ENCODE assay signal across 10 cellular contexts in genomic region chr9:137190315-137190853, GRCh38. TPM values are rescaled to one million over a fixed set of nuclear protein-coding genes. Genes with fewer than 3 reads are reported as not detected.
A peak's percentile ranks its signal among the peaks of the same experiment; 100 is the strongest.
DNase-seq lines count a peak whose midpoint lies in the region; ATAC-seq, FAIRE-seq and TF ChIP-seq lines count a peak whose summit lies in the region.
"Had no signal": no experiment of that assay in that cellular context is flagged by ENCODE, and none has a peak within 500 bp of the region (broad histone marks: within the 10 kb centered on the region; RNA-seq: fewer than 3 reads in every experiment).

No MANE protein-coding gene starts in this region.

- H3K36me3 ChIP-seq in suprapubic skin = peaks cover 35% of the 10 kb centered on the region

- H3K27ac ChIP-seq in suprapubic skin = peak overlapping the region; percentile 97

- H3K27me3 ChIP-seq in suprapubic skin = no peaks in the 10 kb centered on the region

- no peak for TF ChIP-seq EP300 in suprapubic skin (IDR thresholded peaks at IDR 0.05)

- H3K9me3 ChIP-seq in suprapubic skin = no peaks in the 10 kb centered on the region

- peak overlapping the region; percentile 76 for H3K27ac Mint-ChIP-seq in activated T-cell treated with anti-CD3 and anti-CD28 coated beads, Interleukin-2, amount 50 U/mL, for 72 hours
- peak overlapping the region; percentile 61 for H3K27ac Mint-ChIP-seq in activated CD4-positive, alpha-beta memory T cell treated with anti-CD3 and anti-CD28 coated beads, Interleukin-2, amount 10 ng/mL, durations not matched to agents 7 days and 5 days
- H3K27ac Mint-ChIP-seq in glutamatergic neuron (ENCODE audit: unreplicated experiment) = no peak overlapping the region

- CTCF ChIA-PET in activated CD4-positive, alpha-beta memory T cell treated with anti-CD3 and anti-CD28 coated beads, Interleukin-2, amount 10 ng/mL, durations not matched to agents 7 days and 5 days (lab: Charles Lee) = interaction anchor here (1.5 to 2.8 kb wide), 3 partner anchors 14 to 36 kb away, joined by 6 to 12 read pairs (median 11); partner anchors contain the start of genes RNF208 and RNF224

- no peak for ATAC-seq in activated T-cell treated with anti-CD3 and anti-CD28 coated beads, Interleukin-2, amount 50 U/mL, for 72 hours (replicated peaks in 1 of 2)
- ATAC-seq: Right ventricle myocardium inferior had no signal

- POLR2A ChIA-PET in activated CD4-positive, alpha-beta memory T cell treated with anti-CD3 and anti-CD28 coated beads, Interleukin-2, amount 10 ng/mL, durations not matched to agents 7 days and 5 days (lab: Charles Lee) = interaction anchor here (1.8 kb wide), 1 partner anchor 95 kb away, joined by 8 read pairs; no protein-coding TSS in a partner anchor

- no peak for DNase-seq in activated T-cell treated with anti-CD3 and anti-CD28 coated beads, Interleukin-2, amount 50 U/mL, for 72 hours
- DNase-seq in activated T-cell treated with anti-CD3 and anti-CD28 coated beads, Interleukin-2, amount 50 U/mL, for 48 hours = no peak
- DNase-seq in activated CD4-positive, alpha-beta memory T cell treated with anti-CD3 and anti-CD28 coated beads, Interleukin-2, amount 10 ng/mL, durations not matched to agents 7 days and 5 days = no peak
- DNase-seq in glutamatergic neuron (no peak), suprapubic skin (ENCODE audit: low spot score in 2 of 2) (no peak), urothelium cell line (ENCODE audit: low spot score) (no peak), activated gamma-delta T cell (lab: John Stamatoyannopoulos, UW) (no peak)
- DNase-seq in activated CD4-positive, CD25-positive, alpha-beta regulatory T cell (lab: John Stamatoyannopoulos, UW) = no peak
- DNase-seq: amygdala had no signal

- peaks cover 42% of the 10 kb centered on the region for H3K4me1 Mint-ChIP-seq in activated T-cell treated with anti-CD3 and anti-CD28 coated beads, Interleukin-2, amount 50 U/mL, for 72 hours (ENCODE audit: low read depth)
- peaks cover 38% of the 10 kb centered on the region for H3K4me1 Mint-ChIP-seq in activated CD4-positive, alpha-beta memory T cell treated with anti-CD3 and anti-CD28 coated beads, Interleukin-2, amount 10 ng/mL, durations not matched to agents 7 days and 5 days
- H3K4me1 Mint-ChIP-seq in glutamatergic neuron (ENCODE audit: low read depth, unreplicated experiment) = peaks cover 4% of the 10 kb centered on the region

- H3K4me1 ChIP-seq in suprapubic skin = peaks cover 59% of the 10 kb centered on the region

- TF ChIP-seq CTCF in glutamatergic neuron (IDR thresholded peaks at IDR 0.05; ENCODE audit: partially characterized antibody, unreplicated experiment) (no peak), suprapubic skin (IDR thresholded peaks at IDR 0.05) (no peak)

- peak overlapping the region; percentile 94 for H3K4me3 ChIP-seq in suprapubic skin

- no peak for FAIRE-seq in urothelium cell line (lab: Jason Lieb, UNC)

- H3K36me3 Mint-ChIP-seq in activated T-cell treated with anti-CD3 and anti-CD28 coated beads, Interleukin-2, amount 50 U/mL, for 72 hours (ENCODE audit: insufficient read depth in 2 of 2) = peaks cover 0 to 3% of the 10 kb centered on the region in 2 donors
- peaks cover 18% of the 10 kb centered on the region for H3K36me3 Mint-ChIP-seq in activated CD4-positive, alpha-beta memory T cell treated with anti-CD3 and anti-CD28 coated beads, Interleukin-2, amount 10 ng/mL, durations not matched to agents 7 days and 5 days (ENCODE audit: low read depth)
- H3K36me3 Mint-ChIP-seq in glutamatergic neuron (ENCODE audit: unreplicated experiment) = no peaks in the 10 kb centered on the region

- no peaks in the 10 kb centered on the region for H3K27me3 Mint-ChIP-seq in activated T-cell treated with anti-CD3 and anti-CD28 coated beads, Interleukin-2, amount 50 U/mL, for 72 hours (ENCODE audit: low read depth)
- H3K27me3 Mint-ChIP-seq in activated CD4-positive, alpha-beta memory T cell treated with anti-CD3 and anti-CD28 coated beads, Interleukin-2, amount 10 ng/mL, durations not matched to agents 7 days and 5 days = no peaks in the 10 kb centered on the region
- H3K27me3 Mint-ChIP-seq in glutamatergic neuron (ENCODE audit: unreplicated experiment) = peaks cover 2% of the 10 kb centered on the region

- WGBS in suprapubic skin = 76% methylated on average over 4 of the region's 9 CpGs

- TF ChIP-seq POLR2A in suprapubic skin (IDR thresholded peaks at IDR 0.05) = no peak

- H3K4me3 Mint-ChIP-seq in activated T-cell treated with anti-CD3 and anti-CD28 coated beads, Interleukin-2, amount 50 U/mL, for 72 hours = peak overlapping the region; percentile 93 to 94
- peak overlapping the region; percentile 91 for H3K4me3 Mint-ChIP-seq in activated CD4-positive, alpha-beta memory T cell treated with anti-CD3 and anti-CD28 coated beads, Interleukin-2, amount 10 ng/mL, durations not matched to agents 7 days and 5 days
- H3K4me3 Mint-ChIP-seq in glutamatergic neuron (ENCODE audit: unreplicated experiment) = peak overlapping the region; percentile 59

- H3K9me3 Mint-ChIP-seq in activated T-cell treated with anti-CD3 and anti-CD28 coated beads, Interleukin-2, amount 50 U/mL, for 72 hours = no peaks in the 10 kb centered on the region
- H3K9me3 Mint-ChIP-seq in activated CD4-positive, alpha-beta memory T cell treated with anti-CD3 and anti-CD28 coated beads, Interleukin-2, amount 10 ng/mL, durations not matched to agents 7 days and 5 days = no peaks in the 10 kb centered on the region
- H3K9me3 Mint-ChIP-seq in glutamatergic neuron (ENCODE audit: unreplicated experiment) = peaks cover 10% of the 10 kb centered on the region

RNA-seq across cellular contexts. Expression of gene SSNA1, which starts 1.9 kb away (rescaled TPM):
- 10 to 100 TPM; 64.1 to 84.5 TPM for total RNA-seq in activated T-cell treated with anti-CD3 and anti-CD28 coated beads, Interleukin-2, amount 50 U/mL, for 72 hours
- 10 to 100 TPM; 70.0 to 76.3 TPM for total RNA-seq in activated CD4-positive, alpha-beta memory T cell treated with anti-CD3 and anti-CD28 coated beads, Interleukin-2, amount 10 ng/mL, durations not matched to agents 7 days and 5 days
- 37.3 TPM for total RNA-seq in glutamatergic neuron (ENCODE audit: unreplicated experiment)
- total RNA-seq in suprapubic skin = 10 to 100 TPM; 45.9 to 72.0 (median 71.1) TPM

RNA-seq across cellular contexts. Expression of gene ANAPC2, which starts 2.0 kb away (rescaled TPM):
- total RNA-seq in activated T-cell treated with anti-CD3 and anti-CD28 coated beads, Interleukin-2, amount 50 U/mL, for 72 hours = 10 to 100 TPM; 56.9 to 63.5 TPM
- total RNA-seq in activated CD4-positive, alpha-beta memory T cell treated with anti-CD3 and anti-CD28 coated beads, Interleukin-2, amount 10 ng/mL, durations not matched to agents 7 days and 5 days = 10 to 100 TPM; 53.3 to 57.8 TPM
- total RNA-seq in glutamatergic neuron (ENCODE audit: unreplicated experiment) = 72.9 TPM
- 10 to 100 TPM; 24.8 to 99.8 (median 54.9) TPM for total RNA-seq in suprapubic skin

RNA-seq across cellular contexts. Expression of gene TPRN, which starts 10.2 kb away (rescaled TPM):
- 10 to 100 TPM; 13.3 to 19.9 TPM for total RNA-seq in activated T-cell treated with anti-CD3 and anti-CD28 coated beads, Interleukin-2, amount 50 U/mL, for 72 hours
- total RNA-seq in activated CD4-positive, alpha-beta memory T cell treated with anti-CD3 and anti-CD28 coated beads, Interleukin-2, amount 10 ng/mL, durations not matched to agents 7 days and 5 days = 1 to 10 TPM; 8.5 to 9.4 TPM
- total RNA-seq in glutamatergic neuron (ENCODE audit: unreplicated experiment) = 9.6 TPM
- 10 to 100 TPM; 12.6 to 23.6 (median 18.7) TPM for total RNA-seq in suprapubic skin

RNA-seq across cellular contexts. Expression of gene TMEM203, which starts 15.1 kb away (rescaled TPM):
- 10 to 100 TPM; 27.4 to 33.3 TPM for total RNA-seq in activated T-cell treated with anti-CD3 and anti-CD28 coated beads, Interleukin-2, amount 50 U/mL, for 72 hours
- total RNA-seq in activated CD4-positive, alpha-beta memory T cell treated with anti-CD3 and anti-CD28 coated beads, Interleukin-2, amount 10 ng/mL, durations not matched to agents 7 days and 5 days = 10 to 100 TPM; 28.9 to 29.2 TPM
- total RNA-seq in glutamatergic neuron (ENCODE audit: unreplicated experiment) (36.5 TPM), suprapubic skin (10 to 100 TPM; 25.0 to 52.4 (median 40.8) TPM)

RNA-seq across cellular contexts. Expression of gene NDOR1, which starts 15.1 kb away (rescaled TPM):
- 10 to 100 TPM; 43.3 to 50.9 TPM for total RNA-seq in activated T-cell treated with anti-CD3 and anti-CD28 coated beads, Interleukin-2, amount 50 U/mL, for 72 hours
- 10 to 100 TPM; 27.7 to 30.0 TPM for total RNA-seq in activated CD4-positive, alpha-beta memory T cell treated with anti-CD3 and anti-CD28 coated beads, Interleukin-2, amount 10 ng/mL, durations not matched to agents 7 days and 5 days
- total RNA-seq in glutamatergic neuron (ENCODE audit: unreplicated experiment) = 31.6 TPM
- 10 to 100 TPM; 13.4 to 21.0 (median 20.6) TPM for total RNA-seq in suprapubic skin
